In genomic region chr5:134647750-134648424, GRCh38 we compare ENCODE assay signal across 8 cellular contexts. TPM values are rescaled to one million over a fixed set of nuclear protein-coding genes. Genes with fewer than 3 reads are reported as not detected.
DNase-seq lines count a peak whose midpoint lies in the region; ATAC-seq, FAIRE-seq and TF ChIP-seq lines count a peak whose summit lies in the region.

No MANE protein-coding gene starts in this region.

- H3K4me3 ChIP-seq in bronchial epithelial cell (ENCODE audit: low read depth, low read length) = peak overlapping the region; percentile 97

- ATAC-seq in GM18867 (IDR thresholded peaks at IDR 0.05; ENCODE audit: unreplicated experiment) (peak; percentile 37), HG03066 (IDR thresholded peaks at IDR 0.05; ENCODE audit: low read depth, unreplicated experiment) (peak; percentile 24)

- POLR2A ChIA-PET in RWPE1 (lab: Yijun Ruan, JAX; ENCODE audit: low non-redundant PET) = interaction anchor here (0.5 to 1.1 kb wide), 5 partner anchors 8 to 239 kb away, joined by 3 to 9 read pairs (median 4); no protein-coding TSS in a partner anchor

- CTCF ChIA-PET in RWPE1 (lab: Yijun Ruan, JAX) = interaction anchor here (0.7 to 1.0 kb wide), 2 partner anchors 10 to 91 kb away, joined by 4 to 5 read pairs; partner anchors contain the start of gene CAMLG

- FAIRE-seq in bronchial epithelial cell (lab: Jason Lieb, UNC) = no peak

- TF ChIP-seq CTCF in RWPE1 (conservative IDR thresholded peaks at IDR 0.05; ENCODE audit: low read depth) (no peak), bronchial epithelial cell (IDR thresholded peaks at IDR 0.05; ENCODE audit: insufficient read depth, low read length, severe bottlenecking) (no peak)

- peak; percentile 35 for DNase-seq in ACHN
- peak; percentile 77 for DNase-seq in RWPE1 (ENCODE audit: low spot score)
- peak; percentile 94 for DNase-seq in bronchial epithelial cell (ENCODE audit: low read depth)
- DNase-seq in stimulated activated CD4-positive, alpha-beta T cell treated with anti-CD3 and anti-CD28 coated beads, Interleukin-4, amount 100 ng/mL, for 24 hours = peak; percentile 51
- no peak for DNase-seq in ureter (ENCODE audit: low spot score)

- H3K36me3 ChIP-seq in bronchial epithelial cell (ENCODE audit: control insufficient read depth, insufficient read depth, low read length) = no peaks in the 10 kb centered on the region

- peak overlapping the region; percentile 96 for H3K27ac ChIP-seq in RWPE1
- H3K27ac ChIP-seq in layer of hippocampus (ENCODE audit: low read depth, low read length) = peak overlapping the region; percentile 83

- in situ Hi-C loops in ACHN (cut with HindIII; ENCODE audit: low pct_ligation_motif_present, low pct_unique_long_range_greater_than_20kb, low sequenced_read_pairs) = no loop called here

- H3K27me3 ChIP-seq in bronchial epithelial cell (ENCODE audit: control insufficient read depth, insufficient read depth, low read length) (no peaks in the 10 kb centered on the region), layer of hippocampus (ENCODE audit: control insufficient read depth, insufficient read depth, low read length) (no peaks in the 10 kb centered on the region)

RNA-seq across cellular contexts. Expression of gene SEC24A, which starts 0.7 kb away (rescaled TPM):
- 9.9 and 10.8 TPM in 2 replicates for total RNA-seq in bronchial epithelial cell
- 23.7 TPM for total RNA-seq in ureter

RNA-seq across cellular contexts. Expression of gene SAR1B, which starts 15.3 kb away (rescaled TPM):
- 55.5 and 121 TPM in 2 replicates for total RNA-seq in bronchial epithelial cell
- total RNA-seq in ureter = 82.8 TPM
